Comparison of ENCODE assay signal across 7 cellular contexts in the genomic region with DNA sequence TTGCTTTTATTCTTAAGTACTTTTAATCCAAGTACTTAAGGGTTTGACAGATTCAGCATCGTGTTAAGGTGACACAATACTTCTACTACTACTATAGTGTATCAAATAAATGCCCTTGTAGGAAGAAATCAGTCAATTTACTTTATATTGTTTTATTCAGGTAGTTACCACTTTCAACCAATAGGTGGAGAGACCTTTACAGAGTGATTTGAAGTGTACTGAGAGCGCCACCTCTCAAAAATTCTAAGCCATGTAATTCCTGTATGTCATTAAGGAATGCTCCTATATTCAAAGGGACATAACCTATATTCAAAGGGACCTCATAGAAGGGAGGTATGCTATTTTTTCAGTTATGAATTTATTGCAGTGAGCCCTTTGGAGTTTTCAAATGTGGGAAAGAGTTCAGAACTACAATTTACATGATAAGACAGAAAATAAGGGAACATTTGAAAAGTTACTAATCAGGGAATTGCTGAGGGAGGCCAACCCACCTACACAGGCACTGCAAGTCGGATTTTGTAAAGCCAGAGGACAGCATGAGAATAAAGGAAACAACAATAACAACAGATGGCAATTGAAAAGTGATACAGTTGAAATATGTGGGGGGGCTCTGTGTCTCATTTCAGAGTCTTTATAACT.
DNase-seq lines count a peak whose midpoint lies in the region; ATAC-seq and TF ChIP-seq lines count a peak whose summit lies in the region.

No MANE protein-coding gene starts in this region.

- DNase-seq in H7: peak; percentile 28
- DNase-seq in Kasumi-1 (lab: John Stamatoyannopoulos, UW): peak; percentile 29 to 65
- peak; percentile 43 for DNase-seq in SW480 (ENCODE audit: low spot score)
- no peak for DNase-seq in left lung
- no peak for DNase-seq in coronary artery (ENCODE audit: low spot score)
- DNase-seq in superior temporal gyrus (ENCODE audit: extremely low spot score): no peak

- H3K27ac ChIP-seq in left lung (no peak overlapping the region), coronary artery (no peak overlapping the region)

- H3K27me3 ChIP-seq in H7 (ENCODE audit: control insufficient read depth, insufficient read depth, low read length) (no peaks in the 10 kb centered on the region), left lung (no peaks in the 10 kb centered on the region)

- no peaks in the 10 kb centered on the region for H3K9me3 ChIP-seq in left lung

- intact Hi-C loops in left lung (cut with DNase I): no loop called here

- ATAC-seq in GM18499 (IDR thresholded peaks at IDR 0.05; ENCODE audit: insufficient read depth, unreplicated experiment): peak; percentile 85
- peak; percentile 66 for ATAC-seq in left lung

- H3K4me1 ChIP-seq in left lung: no peaks in the 10 kb centered on the region

- H3K36me3 ChIP-seq in H7 (replicated peaks; ENCODE audit: control insufficient read depth, insufficient read depth, low read length) (no peaks in the 10 kb centered on the region), left lung (no peaks in the 10 kb centered on the region)

- TF ChIP-seq CTCF in left lung (IDR thresholded peaks at IDR 0.05) (peak in 1 of 2 donors; percentile 14), coronary artery (IDR thresholded peaks at IDR 0.05) (no peak)

- H3K4me3 ChIP-seq in H7 (ENCODE audit: insufficient read depth, low read depth, low read length) (no peak overlapping the region), left lung (no peak overlapping the region), coronary artery (no peak overlapping the region)

Comparison
In these comparisons a context has a peak if more than half of its experiments do, and no peak if none do; other contexts are left out.
1. DNase-seq: peak in H7 (single experiment), Kasumi-1 (2 of 2) and SW480 (single experiment); none in left lung (0 of 2), coronary artery (single experiment) and superior temporal gyrus (single experiment).